Comparison of ENCODE assay signal across 8 cellular contexts in the genomic region with DNA sequence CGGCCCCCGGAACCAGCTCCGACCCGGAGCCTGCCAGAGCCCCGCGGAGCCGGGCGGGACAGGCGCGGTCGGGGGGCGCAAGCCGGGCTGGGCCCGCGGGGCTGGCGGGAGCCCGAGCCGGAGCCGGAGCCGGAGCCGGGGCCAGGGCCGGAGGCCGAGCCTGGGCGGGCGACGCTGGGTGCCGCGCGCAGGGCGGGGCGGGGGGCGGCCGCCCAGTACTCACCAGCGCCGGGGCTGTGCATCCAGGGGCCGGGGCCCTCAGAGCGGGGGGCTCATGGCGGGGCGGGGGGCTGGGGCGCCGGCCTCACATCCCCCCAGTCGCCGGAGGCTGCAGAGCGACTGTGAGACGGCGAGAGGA. TPM values are rescaled to one million over a fixed set of nuclear protein-coding genes. Genes with fewer than 3 reads are reported as not detected.
DNase-seq lines count a peak whose midpoint lies in the region; FAIRE-seq and TF ChIP-seq lines count a peak whose summit lies in the region.

No MANE protein-coding gene starts in this region.

- H3K36me3 ChIP-seq in OCI-LY7 (ENCODE audit: insufficient read depth, low read length): peaks cover 7% of the 10 kb centered on the region; the same call in 1 of the 2 replicates
- peaks cover 0 to 11% (median 0%) of the 10 kb centered on the region in 4 donors for H3K36me3 ChIP-seq in esophagus muscularis mucosa
- H3K36me3 ChIP-seq in trophoblast cell (ENCODE audit: control insufficient read depth in 1 of 2, insufficient read depth in 2 of 2, low read length in 2 of 2): peaks cover 6% of the 10 kb centered on the region in 2 experiments

- no peaks in the 10 kb centered on the region for H3K27me3 ChIP-seq in esophagus muscularis mucosa
- no peaks in the 10 kb centered on the region for H3K27me3 ChIP-seq in trophoblast cell (ENCODE audit: insufficient read depth, low read length)

- POLR2A ChIA-PET in OCI-LY7 (lab: Charles Lee): interaction anchor here (1.0 to 7.9 kb wide), 4 partner anchors 9 to 13 kb away, joined by 4 to 239 read pairs (median 20); no protein-coding TSS in a partner anchor

- no peak overlapping the region for H3K23ac ChIP-seq in trophoblast cell (ENCODE audit: low read length)

- H4K8ac ChIP-seq in trophoblast cell (ENCODE audit: low read depth, low read length): peak overlapping the region; percentile 86

- peak overlapping the region; percentile 98 for H4K91ac ChIP-seq in trophoblast cell (ENCODE audit: low read depth, low read length)

- peak overlapping the region; percentile 93 for H2BK120ac ChIP-seq in trophoblast cell (ENCODE audit: insufficient read depth, low read length, poor library complexity)

- peak overlapping the region; percentile 54 for H3K4ac ChIP-seq in trophoblast cell (ENCODE audit: low read depth, low read length)

- peak overlapping the region; percentile 84 for H3K14ac ChIP-seq in trophoblast cell (ENCODE audit: low read length)

- intact Hi-C loops in OCI-LY7 (cut with micrococcal nuclease; ENCODE audit: unreplicated experiment): loop anchor here (1.0 kb wide), 2 partner anchors 11 to 16 kb away; no protein-coding TSS in a partner anchor
- intact Hi-C loops in esophagus muscularis mucosa (cut with DNase I): no loop called here

- H3K18ac ChIP-seq in trophoblast cell (ENCODE audit: low read length): peak overlapping the region; percentile 77

- peak overlapping the region; percentile 90 for H3K9ac ChIP-seq in trophoblast cell (ENCODE audit: low read length)

- no peak for FAIRE-seq in D721Med (lab: Jason Lieb, UNC)

- TF ChIP-seq CTCF in OCI-LY7 (conservative IDR thresholded peaks at IDR 0.05; ENCODE audit: low read length) (no peak), esophagus muscularis mucosa (IDR thresholded peaks at IDR 0.05) (no peak), D721Med (IDR thresholded peaks at IDR 0.05; ENCODE audit: insufficient read depth, missing control alignments) (no peak)

- H2AFZ ChIP-seq in OCI-LY7 (ENCODE audit: low read length) (no peak overlapping the region), trophoblast cell (ENCODE audit: insufficient read depth, low read length, poor library complexity) (no peak overlapping the region)

- no peaks in the 10 kb centered on the region for H3K9me2 ChIP-seq in OCI-LY7 (ENCODE audit: insufficient read depth, low read length)

- H3K79me1 ChIP-seq in trophoblast cell (ENCODE audit: low read length): peaks cover 39% of the 10 kb centered on the region

- H3K4me3 ChIP-seq in OCI-LY7 (ENCODE audit: low read depth, low read length, poor library complexity, severe bottlenecking) (peak overlapping the region; percentile 83), esophagus muscularis mucosa (peak overlapping the region; percentile 67 to 86 (median 78)), trophoblast cell (ENCODE audit: low read depth, low read length) (peak overlapping the region; percentile 84)

- DNase-seq in DMS53 treated with DMSO at 0.1 percent for 48 hours (lab: John Stamatoyannopoulos, UW; ENCODE audit: unreplicated experiment) (peak; percentile 45), DMS53 (lab: John Stamatoyannopoulos, UW) (no peak), OCI-LY7 (ENCODE audit: low spot score) (no peak), esophagus muscularis mucosa (ENCODE audit: extremely low spot score) (no peak), trophoblast cell (no peak), D721Med (ENCODE audit: insufficient read length, low spot score) (no peak), NCI-H748 (lab: John Stamatoyannopoulos, UW; ENCODE audit: unreplicated experiment) (no peak)
- no peak for DNase-seq in stimulated activated CD4-positive, alpha-beta T cell treated with anti-CD3 and anti-CD28 coated beads, Interleukin-12 subunit alpha, Interleukin-12 subunit beta, amount 100 ng/mL, for 4 hours

- H3K4me1 ChIP-seq in OCI-LY7 (ENCODE audit: insufficient read depth, low read length, poor library complexity, severe bottlenecking) (peaks cover 72% of the 10 kb centered on the region), esophagus muscularis mucosa (peaks cover 81 to 90% (median 84%) of the 10 kb centered on the region in 4 donors), trophoblast cell (ENCODE audit: control insufficient read depth in 1 of 2, insufficient read depth in 2 of 2, low read length in 2 of 2) (peaks cover 34 to 49% of the 10 kb centered on the region in 2 experiments)

- H2BK12ac ChIP-seq in trophoblast cell (ENCODE audit: low read length): no peak overlapping the region

- TF ChIP-seq EP300 in esophagus muscularis mucosa (IDR thresholded peaks at IDR 0.05): no peak

- 0% methylated on average over 14 of the region's 46 CpGs for WGBS in esophagus muscularis mucosa
- no CpG with 5 or more reads among the region's 46 CpGs for WGBS in trophoblast cell (ENCODE audit: extremely low coverage, insufficient coverage, insufficient read length)

- H4K12ac ChIP-seq in trophoblast cell (ENCODE audit: low read depth, low read length): peak overlapping the region; percentile 79

- H3K27ac ChIP-seq in OCI-LY7 (ENCODE audit: low read depth, low read length, poor library complexity, severe bottlenecking) (peak overlapping the region; percentile 96), esophagus muscularis mucosa (replicated peaks in 1 of 4) (peak overlapping the region; percentile 92 to 99 (median 98)), trophoblast cell (ENCODE audit: low read depth, low read length) (peak overlapping the region; percentile 99)

- H2AK5ac ChIP-seq in trophoblast cell (ENCODE audit: low read length): peak overlapping the region; percentile 66

- no peak for TF ChIP-seq POLR2A in esophagus muscularis mucosa (IDR thresholded peaks at IDR 0.05; ENCODE audit: low read depth)

- 0 out of 2 replicates have a peak, but pooled peaks cover 3% of the 10 kb centered on the region for H4K20me1 ChIP-seq in OCI-LY7 (ENCODE audit: insufficient read depth, low read length)

- peaks cover 48% of the 10 kb centered on the region for H3K79me2 ChIP-seq in OCI-LY7 (ENCODE audit: insufficient read depth, low read depth, low read length)
- peaks cover 42% of the 10 kb centered on the region for H3K79me2 ChIP-seq in trophoblast cell (ENCODE audit: control insufficient read depth, insufficient read depth, low read length, poor library complexity)

- CTCF ChIA-PET in OCI-LY7 (lab: Charles Lee; ENCODE audit: unreplicated experiment): interaction anchor here (5.5 kb wide), 1 partner anchor 14 kb away, joined by 85 read pairs; no protein-coding TSS in a partner anchor

- H3K9me3 ChIP-seq in OCI-LY7 (ENCODE audit: low read length) (no peaks in the 10 kb centered on the region), esophagus muscularis mucosa (no peaks in the 10 kb centered on the region), trophoblast cell (ENCODE audit: insufficient read depth, low read depth, low read length) (no peaks in the 10 kb centered on the region)

- H3K4me2 ChIP-seq in OCI-LY7 (ENCODE audit: low read length) (peak overlapping the region; percentile 98), trophoblast cell (ENCODE audit: low read length) (peak overlapping the region; percentile 95)

- BruUV-seq in OCI-LY7 (replicated peaks; lab: Mats Ljungman, UMichigan): no TSS peak

- peak overlapping the region; percentile 92 for H2BK5ac ChIP-seq in trophoblast cell (ENCODE audit: low read depth, low read length, poor library complexity)

RNA-seq across cellular contexts. Expression of a gene that starts 0.2 kb away (rescaled TPM):
- total RNA-seq in OCI-LY7 (2014; rRNA removed; shearing (Covaris generic)): 38.4 and 45.9 TPM in 2 replicates
- 130 and 131 TPM in 2 replicates for total RNA-seq in OCI-LY7 (2022)
- 100 to 1,000 TPM in 1 of 4 donors, 10 to 100 TPM in 3; 58.3 to 105 (median 82.5) TPM for total RNA-seq in esophagus muscularis mucosa
- polyA plus RNA-seq in trophoblast cell (2013): 47.8 and 51.3 TPM in 2 replicates

RNA-seq across cellular contexts. Expression of a gene that starts 46.5 kb away (rescaled TPM):
- total RNA-seq in OCI-LY7 (2014; rRNA removed; shearing (Covaris generic)): 3.8 and 9.6 TPM in 2 replicates
- total RNA-seq in OCI-LY7 (2022) (8.6 and 12.0 TPM in 2 replicates), esophagus muscularis mucosa (10 to 100 TPM; 34.5 to 56.0 (median 40.7) TPM)
- 4.7 and 4.8 TPM in 2 replicates for polyA plus RNA-seq in trophoblast cell (2013)
